Comparison of ENCODE assay signal across 26 cellular contexts in the genomic region with DNA sequence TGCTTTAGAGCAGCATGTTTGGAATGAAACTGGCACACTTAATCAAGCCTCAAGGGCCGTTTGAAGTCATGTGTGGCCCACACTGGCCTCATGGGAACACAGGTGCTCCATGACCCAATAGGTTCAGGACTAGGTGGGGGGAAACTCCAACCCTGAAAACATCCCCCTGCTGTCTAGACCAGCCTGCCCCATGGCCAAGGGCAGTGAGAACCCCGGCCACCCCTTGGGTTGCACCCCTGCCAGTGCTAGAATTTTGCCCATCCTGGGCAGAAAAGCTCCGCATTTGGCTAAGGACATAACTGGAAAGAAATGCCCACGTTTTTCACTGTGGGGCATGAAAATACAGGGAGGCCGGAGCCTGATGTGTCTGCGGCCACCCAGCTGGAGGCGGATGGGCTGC. TPM values are rescaled to one million over a fixed set of nuclear protein-coding genes. Genes with fewer than 3 reads are reported as not detected.
DNase-seq lines count a peak whose midpoint lies in the region; ATAC-seq, FAIRE-seq and TF ChIP-seq lines count a peak whose summit lies in the region.
"Had no signal": no experiment of that assay in that cellular context is flagged by ENCODE, and none has a peak within 500 bp of the region (broad histone marks: within the 10 kb centered on the region; RNA-seq: fewer than 3 reads in every experiment).

No MANE protein-coding gene starts in this region.

- H2AFZ ChIP-seq in GM23338 (no peak overlapping the region), astrocyte (ENCODE audit: low read depth, low read length) (no peak overlapping the region)

- DNase-seq in DMS79 (lab: John Stamatoyannopoulos, UW) (peak; percentile 24), GM23338 (ENCODE audit: low spot score) (no peak), astrocyte (ENCODE audit: low read depth) (no peak), mucosa of descending colon (no peak), endodermal cell (no peak), dermis blood vessel endothelial cell (no peak)
- DNase-seq: activated CD4-positive, alpha-beta T cell treated with anti-CD3 and anti-CD28 coated beads for 36 hours; activated naive CD4-positive, alpha-beta T cell; activated T-cell treated with anti-CD3 and anti-CD28 coated beads, Interleukin-2, amount 50 U/mL, for 4 hours; adrenal gland; CD4-positive, alpha-beta memory T cell; HFFc6; left ventricle myocardium inferior; midbrain; NCI-H1092; NCI-H2029 treated with DMSO at 0.1 percent for 48 hours; stimulated activated CD8-positive, alpha-beta memory T cell treated with anti-CD3 and anti-CD28 coated beads, Interleukin-4, amount 100 ng/mL, for 48 hours; SW 1271 had no signal

- H3K27ac ChIP-seq in GM23338 (ENCODE audit: low read depth) (no peak overlapping the region), astrocyte (ENCODE audit: low read depth, low read length) (no peak overlapping the region), endodermal cell (ENCODE audit: low read depth, low read length) (no peak overlapping the region)
- H3K27ac ChIP-seq: adrenal gland, heart left ventricle, left ventricle myocardium inferior, ovary, right atrium auricular region, suprapubic skin had no signal

- H3K9me3 ChIP-seq in astrocyte (ENCODE audit: insufficient read depth, low read depth, low read length) (no peaks in the 10 kb centered on the region), mucosa of descending colon (no peaks in the 10 kb centered on the region), endodermal cell (ENCODE audit: control insufficient read depth, low read length) (no peaks in the 10 kb centered on the region)
- H3K9me3 ChIP-seq: adrenal gland, heart left ventricle, left ventricle myocardium inferior, ovary, right atrium auricular region, suprapubic skin had no signal

- no peak overlapping the region for H3K27ac Mint-ChIP-seq in GM23338
- H3K27ac Mint-ChIP-seq in astrocyte (ENCODE audit: unreplicated experiment): peak overlapping the region; percentile 7
- H3K27ac Mint-ChIP-seq in endodermal cell: no peak overlapping the region
- H3K27ac Mint-ChIP-seq: activated CD4-positive, alpha-beta T cell treated with anti-CD3 and anti-CD28 coated beads for 36 hours; HFFc6; natural killer cell treated with Interleukin-12 subunit alpha and Interleukin-12 subunit beta and Interleukin-15 and Interleukin-18, amount 100 ng/mL, for 72 hours had no signal

- TF ChIP-seq CTCF in GM23338 (conservative IDR thresholded peaks at IDR 0.05; ENCODE audit: low read depth in 2 of 2) (no peak), astrocyte (IDR thresholded peaks at IDR 0.05; ENCODE audit: insufficient read depth, low read depth, low read length) (no peak), mucosa of descending colon (IDR thresholded peaks at IDR 0.05) (no peak), endodermal cell (conservative IDR thresholded peaks at IDR 0.05) (no peak)

- H3K79me2 ChIP-seq in GM23338 (replicated peaks; ENCODE audit: insufficient read depth) (no peaks in the 10 kb centered on the region), astrocyte (ENCODE audit: insufficient read depth, low read length) (no peaks in the 10 kb centered on the region)

- peaks cover 4% of the 10 kb centered on the region for H3K27me3 ChIP-seq in GM23338 (ENCODE audit: insufficient read depth)
- H3K27me3 ChIP-seq in astrocyte (ENCODE audit: insufficient read depth, low read length): peaks cover 9% of the 10 kb centered on the region
- H3K27me3 ChIP-seq in endodermal cell (ENCODE audit: control insufficient read depth, insufficient read depth, low read length, poor library complexity, severe bottlenecking): peaks cover 7% of the 10 kb centered on the region
- H3K27me3 ChIP-seq: adrenal gland, ovary, suprapubic skin had no signal

- H3K4me1 Mint-ChIP-seq in GM23338 (peaks cover 1% of the 10 kb centered on the region; the same call in 1 of the 3 replicates), astrocyte (ENCODE audit: low read depth, unreplicated experiment) (peaks cover 8% of the 10 kb centered on the region), endodermal cell (no peaks in the 10 kb centered on the region)

- H4K20me1 ChIP-seq in GM23338 (replicated peaks; ENCODE audit: insufficient read depth) (no peaks in the 10 kb centered on the region), astrocyte (ENCODE audit: insufficient read depth, low read length) (peaks cover 8% of the 10 kb centered on the region)

- no peak overlapping the region for H3K9ac ChIP-seq in astrocyte (ENCODE audit: low read length)
- no peak overlapping the region for H3K9ac ChIP-seq in endodermal cell (ENCODE audit: extremely low read depth, low read length, poor library complexity, severe bottlenecking)

- H3K9me2 ChIP-seq in GM23338 (ENCODE audit: insufficient read depth): no peaks in the 10 kb centered on the region

- intact Hi-C loops in mucosa of descending colon (cut with DNase I, micrococcal nuclease): loop anchor here in 1 of 2 donors (10.0 kb wide), 1 partner anchor 529 kb away; no protein-coding TSS in a partner anchor

- ATAC-seq in GM23338 (peak; percentile 8; the same call in 1 of the 3 replicates), mucosa of descending colon (peak; percentile 26), HG02623 (IDR thresholded peaks at IDR 0.05; ENCODE audit: unreplicated experiment) (no peak)
- ATAC-seq: activated CD4-positive, alpha-beta T cell treated with anti-CD3 and anti-CD28 coated beads for 36 hours had no signal

- H3K36me3 ChIP-seq in GM23338 (ENCODE audit: insufficient read depth) (peaks cover 7% of the 10 kb centered on the region; the same call in 1 of the 2 replicates), astrocyte (ENCODE audit: insufficient read depth, low read length) (peaks cover 6% of the 10 kb centered on the region), mucosa of descending colon (ENCODE audit: low read depth) (no peaks in the 10 kb centered on the region), endodermal cell (ENCODE audit: control insufficient read depth, insufficient read depth, low read length) (peaks cover 22% of the 10 kb centered on the region)
- H3K36me3 ChIP-seq: adrenal gland, ovary had no signal

- WGBS in endodermal cell (ENCODE audit: insufficient coverage in 1 of 2, insufficient read length in 1 of 2), 2 experiments: 76 to 93% methylated on average over 3 to 7 of the region's 7 CpGs

- H3K9me3 Mint-ChIP-seq in GM23338 (no peaks in the 10 kb centered on the region), astrocyte (ENCODE audit: unreplicated experiment) (no peaks in the 10 kb centered on the region), endodermal cell (no peaks in the 10 kb centered on the region)
- H3K9me3 Mint-ChIP-seq: activated T-cell treated with anti-CD3 and anti-CD28 coated beads, Interleukin-2, amount 50 U/mL, for 4 hours; CD4-positive, alpha-beta memory T cell; HFFc6; natural killer cell treated with Interleukin-12 subunit alpha and Interleukin-12 subunit beta and Interleukin-15 and Interleukin-18, amount 100 ng/mL, for 72 hours had no signal

- no peaks in the 10 kb centered on the region for H3F3A ChIP-seq in GM23338 (replicated peaks; ENCODE audit: low read depth)

- H3K4me2 ChIP-seq in GM23338: no peak overlapping the region
- no peak overlapping the region for H3K4me2 ChIP-seq in astrocyte (ENCODE audit: low read length)

- peaks cover 7% of the 10 kb centered on the region for H3K27me3 Mint-ChIP-seq in GM23338 (ENCODE audit: insufficient read depth, low read depth, poor library complexity)
- peaks cover 2% of the 10 kb centered on the region for H3K27me3 Mint-ChIP-seq in astrocyte (ENCODE audit: low read depth, unreplicated experiment)
- H3K27me3 Mint-ChIP-seq in endodermal cell (ENCODE audit: insufficient read depth): peaks cover 24% of the 10 kb centered on the region

- H3K4me3 Mint-ChIP-seq in GM23338 (no peak overlapping the region), astrocyte (ENCODE audit: unreplicated experiment) (no peak overlapping the region), endodermal cell (no peak overlapping the region)
- H3K4me3 Mint-ChIP-seq: activated CD4-positive, alpha-beta T cell treated with anti-CD3 and anti-CD28 coated beads for 36 hours; activated T-cell treated with anti-CD3 and anti-CD28 coated beads, Interleukin-2, amount 50 U/mL, for 4 hours; CD4-positive, alpha-beta memory T cell; HFFc6; natural killer cell treated with Interleukin-12 subunit alpha and Interleukin-12 subunit beta and Interleukin-15 and Interleukin-18, amount 100 ng/mL, for 72 hours had no signal

- no peak for FAIRE-seq in astrocyte (lab: Jason Lieb, UNC)

- no peak overlapping the region for H3K4me3 ChIP-seq in GM23338
- no peak overlapping the region for H3K4me3 ChIP-seq in astrocyte (ENCODE audit: insufficient read depth, low read depth, low read length)
- no peak overlapping the region for H3K4me3 ChIP-seq in mucosa of descending colon
- no peak overlapping the region for H3K4me3 ChIP-seq in endodermal cell (ENCODE audit: low read length)
- H3K4me3 ChIP-seq: adrenal gland, heart left ventricle, left ventricle myocardium inferior, ovary, right atrium auricular region, suprapubic skin had no signal

- H3K36me3 Mint-ChIP-seq in GM23338 (ENCODE audit: low read depth) (0 out of 3 replicates have a peak, but pooled peaks cover 3% of the 10 kb centered on the region), astrocyte (ENCODE audit: low read depth, unreplicated experiment) (no peaks in the 10 kb centered on the region), endodermal cell (ENCODE audit: low read depth) (peaks cover 2% of the 10 kb centered on the region)

- H3K4me1 ChIP-seq in GM23338 (ENCODE audit: insufficient read depth): peaks cover 2% of the 10 kb centered on the region; the same call in 1 of the 2 replicates
- H3K4me1 ChIP-seq in astrocyte (ENCODE audit: insufficient read depth, low read length): no peaks in the 10 kb centered on the region
- no peaks in the 10 kb centered on the region for H3K4me1 ChIP-seq in mucosa of descending colon (ENCODE audit: low read depth)
- no peaks in the 10 kb centered on the region for H3K4me1 ChIP-seq in endodermal cell (ENCODE audit: control insufficient read depth, insufficient read depth, low read length)
- H3K4me1 ChIP-seq: adrenal gland, heart left ventricle, left ventricle myocardium inferior, right atrium auricular region had no signal

RNA-seq across cellular contexts. Expression of a gene that starts 6.1 kb away (rescaled TPM):
- 1.6 and 4.5 TPM in 2 replicates for total RNA-seq in GM23338 (2014; rRNA removed; shearing (Covaris generic))
- polyA plus RNA-seq in GM23338 (2016; fragmentation: Nextera tagmentation; extraction: Ambion mirVana): 0.28 and 0.45 TPM in 2 replicates
- total RNA-seq in astrocyte (0.64 and 1.1 TPM in 2 replicates), mucosa of descending colon (10 to 100 TPM in 1 of 3 donors, 1 to 10 TPM in 2; 1.2 to 19.7 (median 1.3) TPM), endodermal cell (under 1 TPM; 0.13 to 0.18 TPM), dermis blood vessel endothelial cell (not detected in 2 replicates)
- polyA plus RNA-seq in endodermal cell (2013, experiment 1 of 2): 0.14 TPM
- 0.04 TPM for polyA plus RNA-seq in endodermal cell (2013, experiment 2 of 2)
- total RNA-seq: activated CD4-positive, alpha-beta T cell treated with anti-CD3 and anti-CD28 coated beads for 36 hours; activated CD8-positive, alpha-beta memory T cell treated with anti-CD3 and anti-CD28 coated beads for 36 hours; CD4-positive, alpha-beta memory T cell; LHCN-M2 had no signal

RNA-seq across cellular contexts. Expression of a gene that starts 27.1 kb away (rescaled TPM):
- total RNA-seq in GM23338 (2014; rRNA removed; shearing (Covaris generic)): 84.9 and 85.4 TPM in 2 replicates
- 142 and 170 TPM in 2 replicates for polyA plus RNA-seq in GM23338 (2016; fragmentation: Nextera tagmentation; extraction: Ambion mirVana)
- total RNA-seq in astrocyte (97.0 and 102 TPM in 2 replicates), mucosa of descending colon (100 to 1,000 TPM in 1 of 3 donors, 10 to 100 TPM in 2; 74.8 to 108 (median 94.9) TPM), endodermal cell (10 to 100 TPM; 82.4 to 94.0 TPM), dermis blood vessel endothelial cell (32.9 and 33.2 TPM in 2 replicates)
- 105 TPM for polyA plus RNA-seq in endodermal cell (2013, experiment 1 of 2)
- 97.3 TPM for polyA plus RNA-seq in endodermal cell (2013, experiment 2 of 2)
